In genomic region chr5:522899-523657, GRCh38 we compare ENCODE assay signal across 12 cellular contexts. TPM values are rescaled to one million over a fixed set of nuclear protein-coding genes. Genes with fewer than 3 reads are reported as not detected.
A peak's percentile ranks its signal among the peaks of the same experiment; 100 is the strongest.
DNase-seq lines count a peak whose midpoint lies in the region; ATAC-seq and TF ChIP-seq lines count a peak whose summit lies in the region.
"Had no signal": no experiment of that assay in that cellular context is flagged by ENCODE, and none has a peak within 500 bp of the region (broad histone marks: within the 10 kb centered on the region; RNA-seq: fewer than 3 reads in every experiment).

No MANE protein-coding gene starts in this region.

- peaks cover 67% of the 10 kb centered on the region for H3K27me3 Mint-ChIP-seq in WTC11 (ENCODE audit: low read depth)
- H3K27me3 Mint-ChIP-seq in naive B cell, result peaks cover 46 to 79% (median 69%) of the 10 kb centered on the region in 3 donors

- peak; percentile 44 for DNase-seq in DMS153 (lab: John Stamatoyannopoulos, UW)
- DNase-seq in NCI-H1092 treated with DMSO at 0.1 percent for 48 hours (lab: John Stamatoyannopoulos, UW), result peak; percentile 92
- no peak for DNase-seq in WTC11 (ENCODE audit: low spot score)
- DNase-seq in naive B cell, result no peak
- DNase-seq in GF-D8 (lab: John Stamatoyannopoulos, UW), result no peak
- no peak for DNase-seq in stimulated activated CD4-positive, alpha-beta T cell treated with anti-CD3 and anti-CD28 coated beads, Interleukin-1b, Interleukin-23, amount 100 ng/mL, for 48 hours
- DNase-seq: activated CD8-positive, alpha-beta memory T cell treated with anti-CD3 and anti-CD28 coated beads, Interleukin-2, amount 50 U/mL, for 48 hours; gastrocnemius medialis; NCI-H226 had no signal

- ATAC-seq in WTC11 (peak; percentile 27), naive B cell (ENCODE audit: low read depth in 2 of 2) (peak in 1 of 2 donors; percentile 3), GM21360 (IDR thresholded peaks at IDR 0.05; ENCODE audit: unreplicated experiment) (no peak), HG03521 (IDR thresholded peaks at IDR 0.05; ENCODE audit: unreplicated experiment) (no peak)
- ATAC-seq: gastrocnemius medialis had no signal

- H3K4me1 Mint-ChIP-seq in WTC11 (peaks cover 15% of the 10 kb centered on the region), naive B cell (peaks cover 19 to 33% (median 32%) of the 10 kb centered on the region in 3 donors)

- H3K27ac Mint-ChIP-seq in WTC11 (no peak overlapping the region), naive B cell (no peak overlapping the region)

- H3K9me3 Mint-ChIP-seq in WTC11 (no peaks in the 10 kb centered on the region), naive B cell (peaks cover 0 to 2% (median 0%) of the 10 kb centered on the region in 7 donors)
- H3K9me3 Mint-ChIP-seq: central memory CD8-positive, alpha-beta T cell had no signal

- H3K4me3 Mint-ChIP-seq in WTC11, result peak overlapping the region; percentile 57
- peak overlapping the region; percentile 15 to 81 (median 63) for H3K4me3 Mint-ChIP-seq in naive B cell
- H3K4me3 Mint-ChIP-seq: central memory CD8-positive, alpha-beta T cell had no signal

- no peak for TF ChIP-seq CTCF in WTC11 (IDR thresholded peaks at IDR 0.05)

- POLR2A ChIA-PET in WTC11 (lab: Charles Lee), result interaction anchor here (0.7 kb wide), 1 partner anchor 13 kb away, joined by 3 read pairs; no protein-coding TSS in a partner anchor

- no peaks in the 10 kb centered on the region for H3K36me3 Mint-ChIP-seq in WTC11
- H3K36me3 Mint-ChIP-seq in naive B cell, result peaks cover 0 to 9% of the 10 kb centered on the region in 2 donors

- CTCF ChIA-PET in WTC11 (lab: Charles Lee), result interaction anchor here (0.7 to 1.4 kb wide), 7 partner anchors 10 to 335 kb away, joined by 3 to 8 read pairs (median 4); no protein-coding TSS in a partner anchor

TF ChIP-seq in WTC11, 78 proteins besides CTCF, POLR2A, EP300 and RAD21:
- no peak for TF ChIP-seq ZNF281 (CRISPR knock-in tag; IDR thresholded peaks at IDR 0.05)
- 0 out of 2 replicates have a peak, but pooled peaks have one; percentile 16 for TF ChIP-seq ZNF423 (CRISPR knock-in tag; IDR thresholded peaks at IDR 0.05)
- TF ChIP-seq ZBTB21 (CRISPR knock-in tag; IDR thresholded peaks at IDR 0.05; ENCODE audit: borderline replicate concordance), result no peak
TF ChIP-seq in WTC11: peak in this region for 1.

RNA-seq across cellular contexts. Expression of gene SLC9A3, which starts 1.2 kb away (rescaled TPM):
- total RNA-seq in WTC11 (2021), result 1.2 to 1.7 TPM (median 1.6 TPM) in 3 replicates
- 1 to 10 TPM in 5 of 6 donors, under 1 TPM in 1; 0.84 to 2.1 (median 1.6) TPM for polyA plus RNA-seq in naive B cell (ENCODE audit: low read depth in 6 of 6)

Comparison
In these comparisons a context has a peak if more than half of its experiments do, and no peak if none do; other contexts are left out.
1. DNase-seq: peak in DMS153 (single experiment) and NCI-H1092 treated with DMSO at 0.1 percent for 48 hours (single experiment); none in WTC11 (single experiment), naive B cell (single experiment), GF-D8 (single experiment) and stimulated activated CD4-positive, alpha-beta T cell treated with anti-CD3 and anti-CD28 coated beads, Interleukin-1b, Interleukin-23, amount 100 ng/mL, for 48 hours (single experiment).